9 cellular contexts compared by ENCODE assay signal in genomic region chr9:98380065-98380681, GRCh38.
A peak's percentile ranks its signal among the peaks of the same experiment; 100 is the strongest.
DNase-seq lines count a peak whose midpoint lies in the region; ATAC-seq and TF ChIP-seq lines count a peak whose summit lies in the region.
"Had no signal": no experiment of that assay in that cellular context is flagged by ENCODE, and none has a peak within 500 bp of the region (broad histone marks: within the 10 kb centered on the region; RNA-seq: fewer than 3 reads in every experiment).

No MANE protein-coding gene starts in this region.

- no peaks in the 10 kb centered on the region for H3K9me3 Mint-ChIP-seq in CD4-positive, alpha-beta T cell

- CTCF ChIA-PET in PC-9 (lab: Charles Lee) = no interaction called here
- CTCF ChIA-PET in CD4-positive, alpha-beta T cell (lab: Charles Lee) = no interaction called here

- H3K27ac Mint-ChIP-seq in CD4-positive, alpha-beta T cell = no peak overlapping the region

- no peaks in the 10 kb centered on the region for H4K20me1 ChIP-seq in PC-9 (ENCODE audit: insufficient read depth)

- DNase-seq in A172 (ENCODE audit: low spot score) (peak; percentile 79), PC-9 (peak; percentile 33 to 56), germinal center (ENCODE audit: low spot score) (peak; percentile 59), HPDE6-E6E7 (ENCODE audit: extremely low spot score) (no peak)
- DNase-seq in activated T-cell treated with anti-CD3 and anti-CD28 coated beads, Interleukin-2, amount 50 U/mL, for 1 hour = no peak
- no peak for DNase-seq in CD4-positive, alpha-beta T cell
- DNase-seq: DMS53 had no signal

- no peak overlapping the region for H3K4me3 ChIP-seq in PC-9

- H3K9me3 ChIP-seq in PC-9 (ENCODE audit: insufficient read depth, low read depth) = no peaks in the 10 kb centered on the region
- H3K9me3 ChIP-seq in CD4-positive, alpha-beta T cell (ENCODE audit: control insufficient read depth, low read length) = no peaks in the 10 kb centered on the region

- peaks cover 9% of the 10 kb centered on the region; the same call in 1 of the 2 replicates for H3F3A ChIP-seq in PC-9 (ENCODE audit: insufficient read depth, low read depth)

- TF ChIP-seq CTCF in PC-9 (conservative IDR thresholded peaks at IDR 0.05) = no peak
- TF ChIP-seq CTCF in CD4-positive, alpha-beta T cell (IDR thresholded peaks at IDR 0.05) = no peak

- intact Hi-C loops in PC-9 (cut with micrococcal nuclease; ENCODE audit: unreplicated experiment) = no loop called here
- intact Hi-C loops in CD4-positive, alpha-beta T cell (cut with DNase I, micrococcal nuclease) = no loop called here

- no peaks in the 10 kb centered on the region for H3K36me3 Mint-ChIP-seq in CD4-positive, alpha-beta T cell (ENCODE audit: low read depth)

- H2AFZ ChIP-seq in PC-9 = peak overlapping the region; percentile 53

- H3K27me3 ChIP-seq in PC-9 (ENCODE audit: insufficient read depth, low read depth) = no peaks in the 10 kb centered on the region
- H3K27me3 ChIP-seq in CD4-positive, alpha-beta T cell (ENCODE audit: control insufficient read depth, insufficient read depth, low read length) = no peaks in the 10 kb centered on the region

- no peaks in the 10 kb centered on the region for H3K27me3 Mint-ChIP-seq in CD4-positive, alpha-beta T cell

- H3K9me2 ChIP-seq in PC-9 (ENCODE audit: insufficient read depth) = no peaks in the 10 kb centered on the region

- POLR2A ChIA-PET in PC-9 (lab: Charles Lee; ENCODE audit: unreplicated experiment) = no interaction called here
- POLR2A ChIA-PET in CD4-positive, alpha-beta T cell (lab: Charles Lee) = no interaction called here

- H3K4me1 Mint-ChIP-seq in CD4-positive, alpha-beta T cell (ENCODE audit: low read depth) = no peaks in the 10 kb centered on the region

- BruUV-seq in PC-9 (replicated peaks; lab: Mats Ljungman, UMichigan) = no TSS peak

- H3K36me3 ChIP-seq in PC-9 (ENCODE audit: low read depth) = no peaks in the 10 kb centered on the region

- H3K79me2 ChIP-seq in PC-9 (ENCODE audit: low read depth) = no peaks in the 10 kb centered on the region

- no peak overlapping the region for H3K4me3 Mint-ChIP-seq in CD4-positive, alpha-beta T cell

- peak overlapping the region; percentile 62 for H3K27ac ChIP-seq in PC-9
- no peak overlapping the region for H3K27ac ChIP-seq in CD4-positive, alpha-beta T cell (ENCODE audit: low read depth, low read length)

- ATAC-seq in GM19372 (IDR thresholded peaks at IDR 0.05; ENCODE audit: low read depth, unreplicated experiment) (peak; percentile 49), HG03439 (IDR thresholded peaks at IDR 0.05; ENCODE audit: unreplicated experiment) (no peak)
- ATAC-seq in CD4-positive, alpha-beta T cell (ENCODE audit: poor library complexity) = no peak

- H3K4me1 ChIP-seq in PC-9 (replicated peaks; ENCODE audit: insufficient read depth) = peaks cover 26% of the 10 kb centered on the region

- peak overlapping the region; percentile 56 for H3K4me2 ChIP-seq in PC-9

Comparison
In these comparisons a context has a peak if more than half of its experiments do, and no peak if none do; other contexts are left out.
1. DNase-seq: peak in A172 (single experiment), PC-9 (2 of 2) and germinal center (single experiment); none in HPDE6-E6E7 (single experiment), activated T-cell treated with anti-CD3 and anti-CD28 coated beads, Interleukin-2, amount 50 U/mL, for 1 hour (single experiment) and CD4-positive, alpha-beta T cell (0 of 10).